ENCODE assay signal across 9 cellular contexts in genomic region chr6:16421462-16421960, GRCh38.
DNase-seq lines count a peak whose midpoint lies in the region; ATAC-seq, FAIRE-seq and TF ChIP-seq lines count a peak whose summit lies in the region.
"Had no signal": no experiment of that assay in that cellular context is flagged by ENCODE, and none has a peak within 500 bp of the region (broad histone marks: within the 10 kb centered on the region; RNA-seq: fewer than 3 reads in every experiment).

No MANE protein-coding gene starts in this region.

- CTCF ChIA-PET in A549 (lab: Yijun Ruan, JAX) = interaction anchor here (1.4 kb wide), 1 partner anchor 88 kb away, joined by 4 read pairs; no protein-coding TSS in a partner anchor

- no peak for TF ChIP-seq EP300 in A549 (IDR thresholded peaks at IDR 0.05)

- no peak for DNase-seq in A549 (ENCODE audit: low read depth in 1 of 2, low spot score in 1 of 2)
- no peak for DNase-seq in central memory CD8-positive, alpha-beta T cell (ENCODE audit: low spot score in 2 of 2)
- DNase-seq in NK-92 (lab: John Stamatoyannopoulos, UW; ENCODE audit: unreplicated experiment) = no peak
- no peak for DNase-seq in caudate nucleus (lab: John Stamatoyannopoulos, UW)
- DNase-seq in amygdala (lab: John Stamatoyannopoulos, UW) = no peak
- DNase-seq: testis had no signal

- ATAC-seq in A549 (no peak), GM19395 (IDR thresholded peaks at IDR 0.05; ENCODE audit: unreplicated experiment) (peak; percentile 27), HG03354 (IDR thresholded peaks at IDR 0.05; ENCODE audit: poor library complexity, severe bottlenecking, unreplicated experiment) (peak; percentile 17), HG03045 (IDR thresholded peaks at IDR 0.05; ENCODE audit: unreplicated experiment) (no peak)
- ATAC-seq in central memory CD8-positive, alpha-beta T cell (replicated peaks; ENCODE audit: extremely low read depth, poor library complexity, severe bottlenecking) = peak; percentile 5

- no peaks in the 10 kb centered on the region for H3K9me3 ChIP-seq in A549
- H3K9me3 ChIP-seq: testis had no signal

- peak overlapping the region; percentile 83 for H3K4me3 Mint-ChIP-seq in central memory CD8-positive, alpha-beta T cell

- TF ChIP-seq CTCF in A549 (IDR thresholded peaks at IDR 0.05) = no peak

- H3K9me3 Mint-ChIP-seq in central memory CD8-positive, alpha-beta T cell = no peaks in the 10 kb centered on the region

- no peak for TF ChIP-seq RAD21 in A549 (conservative IDR thresholded peaks at IDR 0.05 in 1 of 2, IDR thresholded peaks at IDR 0.05 in 1 of 2)

- H3K36me3 Mint-ChIP-seq in central memory CD8-positive, alpha-beta T cell (ENCODE audit: insufficient read depth) = peaks cover 17% of the 10 kb centered on the region

- peaks cover 7% of the 10 kb centered on the region; the same call in 2 of the 3 replicates for H3K4me1 ChIP-seq in A549

- TF ChIP-seq POLR2A in A549 (IDR thresholded peaks at IDR 0.05; ENCODE audit: low read length) = no peak

- H3K4me1 Mint-ChIP-seq in central memory CD8-positive, alpha-beta T cell = peaks cover 67% of the 10 kb centered on the region

- FAIRE-seq in A549 (lab: Jason Lieb, UNC) = no peak

- H3K27me3 Mint-ChIP-seq in central memory CD8-positive, alpha-beta T cell = no peaks in the 10 kb centered on the region

- POLR2A ChIA-PET in A549 (lab: Yijun Ruan, JAX) = no interaction called here

- H3K4me3 ChIP-seq in A549 = no peak overlapping the region
- H3K4me3 ChIP-seq: testis had no signal

- H3K27ac Mint-ChIP-seq in central memory CD8-positive, alpha-beta T cell (ENCODE audit: low read depth) = peak overlapping the region; percentile 99

- 65% methylated on average over 6 of the region's 6 CpGs for WGBS in A549 (ENCODE audit: missing lambda C conversion rate)

- H3K27ac ChIP-seq in A549 (no peak overlapping the region), caudate nucleus (ENCODE audit: low read depth, low read length) (no peak overlapping the region)

- H3K4me2 ChIP-seq in A549 = peak overlapping the region; percentile 57

TF ChIP-seq in A549, 52 proteins besides CTCF, POLR2A, EP300 and RAD21:
- TF ChIP-seq MYC (IDR thresholded peaks at IDR 0.05; ENCODE audit: borderline replicate concordance, low read length) = no peak
- TF ChIP-seq, protein P1, sequence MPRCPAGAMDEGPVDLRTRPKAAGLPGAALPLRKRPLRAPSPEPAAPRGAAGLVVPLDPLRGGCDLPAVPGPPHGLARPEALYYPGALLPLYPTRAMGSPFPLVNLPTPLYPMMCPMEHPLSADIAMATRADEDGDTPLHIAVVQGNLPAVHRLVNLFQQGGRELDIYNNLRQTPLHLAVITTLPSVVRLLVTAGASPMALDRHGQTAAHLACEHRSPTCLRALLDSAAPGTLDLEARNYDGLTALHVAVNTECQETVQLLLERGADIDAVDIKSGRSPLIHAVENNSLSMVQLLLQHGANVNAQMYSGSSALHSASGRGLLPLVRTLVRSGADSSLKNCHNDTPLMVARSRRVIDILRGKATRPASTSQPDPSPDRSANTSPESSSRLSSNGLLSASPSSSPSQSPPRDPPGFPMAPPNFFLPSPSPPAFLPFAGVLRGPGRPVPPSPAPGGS (IDR thresholded peaks at IDR 0.05) = no peak
- TF ChIP-seq RARB (CRISPR knock-in tag; IDR thresholded peaks at IDR 0.05) = no peak
- no peak for TF ChIP-seq MAZ (IDR thresholded peaks at IDR 0.05; ENCODE audit: borderline replicate concordance, low read depth, low read length)
- no peak for TF ChIP-seq KDM5A (IDR thresholded peaks at IDR 0.05)
- TF ChIP-seq ZNF302 (CRISPR knock-in tag; IDR thresholded peaks at IDR 0.05) = no peak
- TF ChIP-seq BHLHE40 (IDR thresholded peaks at IDR 0.05; ENCODE audit: low read depth, low read length) = no peak
- TF ChIP-seq HEYL (CRISPR knock-in tag; IDR thresholded peaks at IDR 0.05) = no peak
- no peak for TF ChIP-seq CBX2 (IDR thresholded peaks at IDR 0.05; ENCODE audit: borderline replicate concordance, low read depth)
- no peak for TF ChIP-seq REST (IDR thresholded peaks at IDR 0.05)
- TF ChIP-seq JUNB (IDR thresholded peaks at IDR 0.05) = no peak
- TF ChIP-seq E2F6 (IDR thresholded peaks at IDR 0.05; ENCODE audit: borderline replicate concordance, low read depth) = no peak
- no peak for TF ChIP-seq POLR2AphosphoS2 (conservative IDR thresholded peaks at IDR 0.05; ENCODE audit: low read length)
- no peak for TF ChIP-seq EHMT2 (IDR thresholded peaks at IDR 0.05; ENCODE audit: low read depth)
- TF ChIP-seq CBX8 (IDR thresholded peaks at IDR 0.05) = no peak
- no peak for TF ChIP-seq ZC3H11A (IDR thresholded peaks at IDR 0.05)
- TF ChIP-seq HOXA7 (CRISPR knock-in tag; IDR thresholded peaks at IDR 0.05) = no peak
TF ChIP-seq in A549: peak in this region for 0.

Comparison
In these comparisons a context has a peak if more than half of its experiments do, and no peak if none do; other contexts are left out.
1. ATAC-seq: peak in GM19395 (single experiment), HG03354 (single experiment) and central memory CD8-positive, alpha-beta T cell (single experiment); none in A549 (0 of 2) and HG03045 (single experiment).